ENCODE assay signal across 1 cellular context in the genomic region with DNA sequence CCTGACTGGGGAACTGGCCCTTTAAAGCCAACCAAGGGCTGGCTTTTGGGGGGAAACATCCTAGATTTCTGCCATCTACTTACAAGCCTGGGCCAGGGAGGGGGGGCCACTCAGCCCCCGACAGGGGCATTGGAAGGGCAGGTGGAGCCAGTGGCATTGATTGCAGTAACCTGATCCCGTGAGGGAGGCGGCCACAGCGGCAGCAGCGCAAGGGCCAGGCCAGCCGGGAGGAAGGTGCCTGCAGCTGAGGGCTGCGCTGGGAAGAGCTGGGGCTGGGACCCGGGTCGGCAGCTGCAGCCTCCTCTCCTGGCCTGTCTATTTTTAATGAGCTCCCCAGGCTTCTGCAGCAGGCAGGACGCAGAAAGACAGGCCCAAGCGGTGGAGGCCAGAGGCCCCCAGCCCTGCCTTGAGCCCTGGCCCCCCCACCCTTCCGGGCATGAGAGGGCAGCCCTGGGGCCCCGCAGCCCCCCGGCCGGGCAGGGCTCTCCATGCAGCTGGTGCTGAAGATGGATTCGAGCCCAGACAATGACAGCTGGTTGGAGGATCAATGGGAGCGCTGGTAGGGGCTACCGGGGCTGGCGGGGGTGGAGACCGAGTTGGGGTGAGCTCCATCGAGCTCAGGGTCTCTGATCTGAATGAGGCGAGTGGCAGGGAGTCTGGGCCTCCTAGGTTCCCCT.
TF ChIP-seq lines count a peak whose summit lies in the region.

No MANE protein-coding gene starts in this region.

TF ChIP-seq in liver, 16 proteins besides CTCF, POLR2A, EP300 and RAD21 (continued from another document):
- TF ChIP-seq EGR1 (IDR thresholded peaks at IDR 0.05; ENCODE audit: low read depth in 2 of 2): no peak
- no peak for TF ChIP-seq GABPA (IDR thresholded peaks at IDR 0.05 in 1 of 2, conservative IDR thresholded peaks at IDR 0.05 in 1 of 2)
- TF ChIP-seq FOXA1 (IDR thresholded peaks at IDR 0.05): no peak
- TF ChIP-seq, protein P1, sequence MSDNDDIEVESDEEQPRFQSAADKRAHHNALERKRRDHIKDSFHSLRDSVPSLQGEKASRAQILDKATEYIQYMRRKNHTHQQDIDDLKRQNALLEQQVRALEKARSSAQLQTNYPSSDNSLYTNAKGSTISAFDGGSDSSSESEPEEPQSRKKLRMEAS (IDR thresholded peaks at IDR 0.05): no peak
